ENCODE assay signal across 10 cellular contexts in the genomic region with DNA sequence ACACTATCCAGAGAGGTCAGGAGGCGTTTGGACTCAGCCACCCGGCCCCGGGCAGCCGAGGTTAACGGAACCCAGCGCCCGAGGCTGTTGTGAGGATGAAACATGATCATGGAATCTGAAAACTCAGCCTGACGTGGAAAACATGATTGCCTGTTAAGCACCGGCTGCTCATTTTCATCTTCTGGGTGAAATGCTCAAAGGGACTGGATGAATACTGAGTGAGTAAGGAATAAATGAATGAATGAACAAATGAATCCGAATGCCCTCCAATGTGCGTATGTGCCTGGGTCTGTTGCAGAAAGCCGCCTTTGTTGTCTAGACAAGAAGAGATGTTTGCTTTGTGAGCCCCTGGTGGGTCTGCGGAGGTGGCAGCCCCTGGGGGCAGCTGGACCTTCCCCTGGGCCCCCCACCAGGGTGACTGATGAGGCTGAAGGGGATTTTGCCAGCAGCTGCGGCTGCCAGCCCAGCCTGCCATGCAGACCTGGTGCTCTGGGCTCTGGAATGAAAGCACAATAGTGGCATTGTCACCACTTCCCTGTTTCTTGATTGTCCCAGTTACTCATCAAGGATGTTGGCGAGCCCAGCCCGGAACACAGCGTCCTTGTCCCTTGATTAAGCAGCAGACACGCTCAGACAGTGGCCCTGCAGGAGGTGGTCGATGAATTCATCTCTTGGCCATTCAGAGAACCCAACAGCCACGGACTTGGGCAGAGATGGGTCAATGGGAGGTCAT.
DNase-seq lines count a peak whose midpoint lies in the region; ATAC-seq and TF ChIP-seq lines count a peak whose summit lies in the region.
"Had no signal": no experiment of that assay in that cellular context is flagged by ENCODE, and none has a peak within 500 bp of the region (broad histone marks: within the 10 kb centered on the region; RNA-seq: fewer than 3 reads in every experiment).

No MANE protein-coding gene starts in this region.

- H3K36me3 Mint-ChIP-seq in activated naive CD4-positive, alpha-beta T cell treated with anti-CD3 and anti-CD28 coated beads, Interleukin-2, amount 50 U/mL, for 72 hours: no peaks in the 10 kb centered on the region
- H3K36me3 Mint-ChIP-seq: CD4-positive, CD25-positive, alpha-beta regulatory T cell had no signal

- H3K36me3 ChIP-seq in mesodermal cell (ENCODE audit: control insufficient read depth, insufficient read depth, low read length): no peaks in the 10 kb centered on the region
- H3K36me3 ChIP-seq: adrenal gland had no signal

- ATAC-seq in activated naive CD4-positive, alpha-beta T cell treated with anti-CD3 and anti-CD28 coated beads, Interleukin-2, amount 50 U/mL, for 72 hours: no peak
- ATAC-seq in GM21528 (IDR thresholded peaks at IDR 0.05; ENCODE audit: low FRiP score, unreplicated experiment): no peak

- peak in 6 of 56 donors; percentile 13 to 37 (median 30) for TF ChIP-seq CTCF in dorsolateral prefrontal cortex (IDR thresholded peaks at IDR 0.05 in 54 of 56, conservative IDR thresholded peaks at IDR 0.05 in 2 of 56; ENCODE audit: low read depth in 1 of 56, partially characterized antibody in 56 of 56)

- H3K27ac ChIP-seq in dorsolateral prefrontal cortex (peak overlapping the region in 44 of 59 donors; percentile 6 to 80 (median 56)), mesodermal cell (ENCODE audit: low read depth, low read length, severe bottlenecking) (peak overlapping the region; percentile 79)

- H3K9me3 Mint-ChIP-seq in activated naive CD4-positive, alpha-beta T cell treated with anti-CD3 and anti-CD28 coated beads, Interleukin-2, amount 50 U/mL, for 72 hours: no peaks in the 10 kb centered on the region

- no peaks in the 10 kb centered on the region for H3K27me3 ChIP-seq in dorsolateral prefrontal cortex
- H3K27me3 ChIP-seq: adrenal gland had no signal

- peak overlapping the region in 21 of 59 donors; percentile 2 to 51 (median 25) for H3K4me3 ChIP-seq in dorsolateral prefrontal cortex
- H3K4me3 ChIP-seq in mesodermal cell (ENCODE audit: extremely low read depth, insufficient read depth, low read length, poor library complexity, severe bottlenecking): no peak overlapping the region
- H3K4me3 ChIP-seq: adrenal gland had no signal

- peaks cover 12% of the 10 kb centered on the region for H3K4me1 ChIP-seq in mesodermal cell (ENCODE audit: control insufficient read depth, insufficient read depth, low read length, poor library complexity, severe bottlenecking)

- H3K9me3 ChIP-seq in mesodermal cell (ENCODE audit: control insufficient read depth, low read length): no peaks in the 10 kb centered on the region
- H3K9me3 ChIP-seq: adrenal gland had no signal

- intact Hi-C loops in dorsolateral prefrontal cortex (cut with DNase I): loop anchor here in 1 of 2 donors (10.0 kb wide), 1 partner anchor 157 kb away; no protein-coding TSS in a partner anchor

- H3K27ac Mint-ChIP-seq in activated naive CD4-positive, alpha-beta T cell treated with anti-CD3 and anti-CD28 coated beads, Interleukin-2, amount 50 U/mL, for 72 hours: no peak overlapping the region
- H3K27ac Mint-ChIP-seq: CD4-positive, CD25-positive, alpha-beta regulatory T cell had no signal

- peak; percentile 36 for DNase-seq in ACHN
- DNase-seq in NCI-H146 treated with DMSO at 0.1 percent for 48 hours (lab: John Stamatoyannopoulos, UW; ENCODE audit: unreplicated experiment): peak; percentile 45
- DNase-seq in dorsolateral prefrontal cortex: peak in 9 of 10 donors; percentile 68 to 94 (median 87)
- DNase-seq in NAMALWA (ENCODE audit: low spot score): no peak
- DNase-seq in OCI-M1 (lab: John Stamatoyannopoulos, UW): no peak
- DNase-seq in activated naive CD4-positive, alpha-beta T cell treated with anti-CD3 and anti-CD28 coated beads, Interleukin-2, amount 50 U/mL, for 72 hours (ENCODE audit: low spot score in 2 of 2): no peak
- DNase-seq: CD4-positive, CD25-positive, alpha-beta regulatory T cell had no signal

- WGBS in mesodermal cell (ENCODE audit: insufficient coverage in 2 of 2), 2 experiments: 81 to 83% methylated on average over 19 to 20 of the region's 20 CpGs

- in situ Hi-C loops in ACHN (cut with HindIII; ENCODE audit: low pct_ligation_motif_present, low pct_unique_long_range_greater_than_20kb, low sequenced_read_pairs): no loop called here

Comparison
In these comparisons a context has a peak if more than half of its experiments do, and no peak if none do; other contexts are left out.
1. DNase-seq: peak in ACHN (single experiment), NCI-H146 treated with DMSO at 0.1 percent for 48 hours (single experiment) and dorsolateral prefrontal cortex (9 of 10); none in NAMALWA (single experiment), OCI-M1 (single experiment) and activated naive CD4-positive, alpha-beta T cell treated with anti-CD3 and anti-CD28 coated beads, Interleukin-2, amount 50 U/mL, for 72 hours (0 of 2).